In the genomic region with DNA sequence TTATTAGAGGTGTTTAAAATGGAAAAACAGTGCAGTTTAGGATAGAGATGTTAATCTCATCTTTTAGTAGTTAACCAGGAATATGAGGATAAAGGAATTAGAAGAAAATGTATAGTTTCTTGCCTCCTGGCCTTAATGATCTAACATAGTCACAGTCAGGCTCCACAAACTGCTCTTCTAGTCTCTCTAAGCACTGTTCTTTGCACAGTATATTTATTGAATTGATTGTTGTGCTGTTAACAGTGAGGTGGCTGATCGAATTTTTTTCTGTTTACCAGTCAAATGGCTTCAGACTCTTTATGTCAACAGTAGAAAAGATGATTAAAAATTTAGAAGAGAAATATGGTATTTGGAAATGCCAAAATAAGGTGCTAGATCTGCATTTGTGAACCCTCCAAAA, we compare ENCODE assay signal across 9 cellular contexts. TPM values are rescaled to one million over a fixed set of nuclear protein-coding genes. Genes with fewer than 3 reads are reported as not detected.
DNase-seq lines count a peak whose midpoint lies in the region; ATAC-seq, FAIRE-seq and TF ChIP-seq lines count a peak whose summit lies in the region.
"Had no signal": no experiment of that assay in that cellular context is flagged by ENCODE, and none has a peak within 500 bp of the region (broad histone marks: within the 10 kb centered on the region; RNA-seq: fewer than 3 reads in every experiment).

No MANE protein-coding gene starts in this region.

- H3K9me3 Mint-ChIP-seq in stimulated activated naive CD8-positive, alpha-beta T cell treated with anti-CD3 and anti-CD28 coated beads, Interleukin-15, Interleukin-2, amounts not matched to agents 100 ng/mL and 50 ng/mL, for 24 hours: no peaks in the 10 kb centered on the region
- H3K9me3 Mint-ChIP-seq in WTC11: no peaks in the 10 kb centered on the region

- peak overlapping the region; percentile 86 for H3K27ac Mint-ChIP-seq in stimulated activated naive CD8-positive, alpha-beta T cell treated with anti-CD3 and anti-CD28 coated beads, Interleukin-15, Interleukin-2, amounts not matched to agents 100 ng/mL and 50 ng/mL, for 24 hours
- peak overlapping the region; percentile 56; the same call in 1 of the 2 replicates for H3K27ac Mint-ChIP-seq in WTC11

- peaks cover 38% of the 10 kb centered on the region for H3K36me3 Mint-ChIP-seq in stimulated activated naive CD8-positive, alpha-beta T cell treated with anti-CD3 and anti-CD28 coated beads, Interleukin-15, Interleukin-2, amounts not matched to agents 100 ng/mL and 50 ng/mL, for 24 hours (ENCODE audit: low read depth)
- H3K36me3 Mint-ChIP-seq in WTC11: no peaks in the 10 kb centered on the region

- DNase-seq in stimulated activated naive CD8-positive, alpha-beta T cell treated with anti-CD3 and anti-CD28 coated beads, Interleukin-15, Interleukin-2, amounts not matched to agents 100 U/mL and 50 U/mL, for 24 hours: no peak
- no peak for DNase-seq in WTC11 (ENCODE audit: low spot score)
- DNase-seq in left lobe of liver (ENCODE audit: low spot score): no peak
- DNase-seq in urothelium cell line (ENCODE audit: low spot score): no peak
- no peak for DNase-seq in NCI-H1105 treated with DMSO at 0.1 percent for 48 hours (lab: John Stamatoyannopoulos, UW)
- DNase-seq: ovary had no signal

- no peak for TF ChIP-seq CTCF in WTC11 (IDR thresholded peaks at IDR 0.05)

- POLR2A ChIA-PET in WTC11 (lab: Charles Lee): no interaction called here

- ATAC-seq in stimulated activated naive CD8-positive, alpha-beta T cell treated with anti-CD3 and anti-CD28 coated beads, Interleukin-15, Interleukin-2, amounts not matched to agents 100 U/mL and 50 U/mL, for 24 hours: no peak
- ATAC-seq in WTC11 (no peak), left lobe of liver (peak; percentile 80), GM21825 (IDR thresholded peaks at IDR 0.05; ENCODE audit: unreplicated experiment) (no peak), HG03097 (IDR thresholded peaks at IDR 0.05; ENCODE audit: low FRiP score, unreplicated experiment) (no peak)

- peak overlapping the region; percentile 68 for H3K4me3 Mint-ChIP-seq in stimulated activated naive CD8-positive, alpha-beta T cell treated with anti-CD3 and anti-CD28 coated beads, Interleukin-15, Interleukin-2, amounts not matched to agents 100 ng/mL and 50 ng/mL, for 24 hours
- no peak overlapping the region for H3K4me3 Mint-ChIP-seq in WTC11

- CTCF ChIA-PET in WTC11 (lab: Charles Lee): no interaction called here

- no peaks in the 10 kb centered on the region for H3K27me3 Mint-ChIP-seq in stimulated activated naive CD8-positive, alpha-beta T cell treated with anti-CD3 and anti-CD28 coated beads, Interleukin-15, Interleukin-2, amounts not matched to agents 100 ng/mL and 50 ng/mL, for 24 hours
- H3K27me3 Mint-ChIP-seq in WTC11 (ENCODE audit: low read depth): no peaks in the 10 kb centered on the region

- no peak for FAIRE-seq in urothelium cell line (lab: Jason Lieb, UNC)

- peaks cover 88% of the 10 kb centered on the region for H3K4me1 Mint-ChIP-seq in stimulated activated naive CD8-positive, alpha-beta T cell treated with anti-CD3 and anti-CD28 coated beads, Interleukin-15, Interleukin-2, amounts not matched to agents 100 ng/mL and 50 ng/mL, for 24 hours (ENCODE audit: low read depth)
- H3K4me1 Mint-ChIP-seq in WTC11: peaks cover 61% of the 10 kb centered on the region

TF ChIP-seq in WTC11, 78 proteins besides CTCF, POLR2A, EP300 and RAD21:
- TF ChIP-seq ZNF138 (CRISPR knock-in tag; conservative IDR thresholded peaks at IDR 0.05) (no peak), ZNF396 (CRISPR knock-in tag; IDR thresholded peaks at IDR 0.05; ENCODE audit: borderline replicate concordance) (no peak), PRRX2 (CRISPR knock-in tag; IDR thresholded peaks at IDR 0.05) (no peak), CREM (CRISPR knock-in tag; IDR thresholded peaks at IDR 0.05) (no peak), FOXK1 (CRISPR knock-in tag; IDR thresholded peaks at IDR 0.05) (no peak), TEAD4 (CRISPR knock-in tag; IDR thresholded peaks at IDR 0.05) (no peak), JAZF1 (CRISPR knock-in tag; IDR thresholded peaks at IDR 0.05) (no peak)
- TF ChIP-seq, protein P1, sequence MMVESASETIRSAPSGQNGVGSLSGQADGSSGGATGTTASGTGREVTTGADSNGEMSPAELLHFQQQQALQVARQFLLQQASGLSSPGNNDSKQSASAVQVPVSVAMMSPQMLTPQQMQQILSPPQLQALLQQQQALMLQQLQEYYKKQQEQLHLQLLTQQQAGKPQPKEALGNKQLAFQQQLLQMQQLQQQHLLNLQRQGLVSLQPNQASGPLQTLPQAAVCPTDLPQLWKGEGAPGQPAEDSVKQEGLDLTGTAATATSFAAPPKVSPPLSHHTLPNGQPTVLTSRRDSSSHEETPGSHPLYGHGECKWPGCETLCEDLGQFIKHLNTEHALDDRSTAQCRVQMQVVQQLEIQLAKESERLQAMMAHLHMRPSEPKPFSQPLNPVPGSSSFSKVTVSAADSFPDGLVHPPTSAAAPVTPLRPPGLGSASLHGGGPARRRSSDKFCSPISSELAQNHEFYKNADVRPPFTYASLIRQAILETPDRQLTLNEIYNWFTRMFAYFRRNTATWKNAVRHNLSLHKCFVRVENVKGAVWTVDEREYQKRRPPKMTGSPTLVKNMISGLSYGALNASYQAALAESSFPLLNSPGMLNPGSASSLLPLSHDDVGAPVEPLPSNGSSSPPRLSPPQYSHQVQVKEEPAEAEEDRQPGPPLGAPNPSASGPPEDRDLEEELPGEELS (CRISPR knock-in tag; IDR thresholded peaks at IDR 0.05): no peak

RNA-seq across cellular contexts. Expression of a gene that starts 37.8 kb away (rescaled TPM):
- total RNA-seq in WTC11 (2021) (141 to 169 TPM (median 167 TPM) in 3 replicates), left lobe of liver (38.8 TPM)
